ENCODE assay signal across 8 cellular contexts in genomic region chr4:8435656-8436121, GRCh38. TPM values are rescaled to one million over a fixed set of nuclear protein-coding genes. Genes with fewer than 3 reads are reported as not detected.
DNase-seq lines count a peak whose midpoint lies in the region; ATAC-seq and TF ChIP-seq lines count a peak whose summit lies in the region.

No MANE protein-coding gene starts in this region.

- H3K27me3 ChIP-seq in H7 (ENCODE audit: control insufficient read depth, insufficient read depth, low read length) = no peaks in the 10 kb centered on the region
- no peaks in the 10 kb centered on the region for H3K27me3 ChIP-seq in thymus (ENCODE audit: control insufficient read depth, insufficient read depth)

- H3K36me3 Mint-ChIP-seq in T-helper 1 cell treated with Interleukin-12 subunit alpha and Interleukin-12 subunit beta and Interleukin-4 antibody, amounts not matched to agents 30 μg/mL and 1 μg/mL, for 36 hours (ENCODE audit: low read depth) = peaks cover 6% of the 10 kb centered on the region

- H3K27me3 Mint-ChIP-seq in T-helper 1 cell treated with Interleukin-12 subunit alpha and Interleukin-12 subunit beta and Interleukin-4 antibody, amounts not matched to agents 30 μg/mL and 1 μg/mL, for 36 hours (ENCODE audit: low read depth) = no peaks in the 10 kb centered on the region

- H3K4me3 ChIP-seq in H7 (ENCODE audit: insufficient read depth, low read depth, low read length) = peak overlapping the region; percentile 25; the same call in 1 of the 2 replicates
- peak overlapping the region; percentile 57 for H3K4me3 ChIP-seq in fibroblast of villous mesenchyme (ENCODE audit: low read depth, low read length)
- peak overlapping the region; percentile 42 for H3K4me3 ChIP-seq in thymus (ENCODE audit: low read length)

- no peak for TF ChIP-seq CTCF in fibroblast of villous mesenchyme (IDR thresholded peaks at IDR 0.05; ENCODE audit: insufficient read depth, low read depth, low read length)

- peak overlapping the region; percentile 80 for H3K27ac Mint-ChIP-seq in T-helper 1 cell treated with Interleukin-12 subunit alpha and Interleukin-12 subunit beta and Interleukin-4 antibody, amounts not matched to agents 30 μg/mL and 1 μg/mL, for 36 hours

- H3K27ac ChIP-seq in thymus (ENCODE audit: low read depth) = peak overlapping the region; percentile 82

- peak overlapping the region; percentile 66 for H3K4me3 Mint-ChIP-seq in T-helper 1 cell treated with Interleukin-12 subunit alpha and Interleukin-12 subunit beta and Interleukin-4 antibody, amounts not matched to agents 30 μg/mL and 1 μg/mL, for 36 hours

- no peaks in the 10 kb centered on the region for H3K9me3 ChIP-seq in thymus (ENCODE audit: control insufficient read depth)

- DNase-seq in H7 (no peak), fibroblast of villous mesenchyme (ENCODE audit: low read depth) (peak; percentile 59), T-helper 9 cell (no peak), amniotic stem cell (lab: John Stamatoyannopoulos, UW) (no peak), dedifferentiated amniotic fluid mesenchymal stem cell (ENCODE audit: extremely low spot score) (no peak)

- 3% methylated on average over 5 of the region's 5 CpGs for WGBS in thymus

- H3K9me3 Mint-ChIP-seq in T-helper 1 cell treated with Interleukin-12 subunit alpha and Interleukin-12 subunit beta and Interleukin-4 antibody, amounts not matched to agents 30 μg/mL and 1 μg/mL, for 36 hours = no peaks in the 10 kb centered on the region

- H3K4me1 Mint-ChIP-seq in T-helper 1 cell treated with Interleukin-12 subunit alpha and Interleukin-12 subunit beta and Interleukin-4 antibody, amounts not matched to agents 30 μg/mL and 1 μg/mL, for 36 hours (ENCODE audit: low read depth) = peaks cover 38% of the 10 kb centered on the region

- H3K4me1 ChIP-seq in thymus (ENCODE audit: control insufficient read depth, insufficient read depth, low read length) = peaks cover 20% of the 10 kb centered on the region

- ATAC-seq in GM18858 (IDR thresholded peaks at IDR 0.05; ENCODE audit: unreplicated experiment) = peak; percentile 39

- H3K36me3 ChIP-seq in H7 (replicated peaks; ENCODE audit: control insufficient read depth, insufficient read depth, low read length) (no peaks in the 10 kb centered on the region), thymus (ENCODE audit: control insufficient read depth, insufficient read depth) (no peaks in the 10 kb centered on the region)

RNA-seq across cellular contexts. Expression of gene ACOX3, which starts 4.8 kb away (rescaled TPM):
- 24.4 and 40.8 TPM in 2 replicates for total RNA-seq in H7 (2014; rRNA removed; shearing (Covaris generic))
- 26.8 and 32.5 TPM in 2 replicates for total RNA-seq in fibroblast of villous mesenchyme
- 18.1 TPM for polyA plus RNA-seq in thymus

RNA-seq across cellular contexts. Expression of gene TRMT44, which starts 4.9 kb away (rescaled TPM):
- total RNA-seq in H7 (2014; rRNA removed; shearing (Covaris generic)) = 35.5 and 42.2 TPM in 2 replicates
- 17.4 and 19.4 TPM in 2 replicates for total RNA-seq in fibroblast of villous mesenchyme
- polyA plus RNA-seq in thymus = 8.4 TPM
